ENCODE assay signal across 22 cellular contexts in genomic region chr11:134846776-134847722, GRCh38.
A peak's percentile ranks its signal among the peaks of the same experiment; 100 is the strongest.
DNase-seq lines count a peak whose midpoint lies in the region; ATAC-seq and TF ChIP-seq lines count a peak whose summit lies in the region.
"Had no signal": no experiment of that assay in that cellular context is flagged by ENCODE, and none has a peak within 500 bp of the region (broad histone marks: within the 10 kb centered on the region; RNA-seq: fewer than 3 reads in every experiment).

No MANE protein-coding gene starts in this region.

- H3K27me3 ChIP-seq in right atrium auricular region (no peaks in the 10 kb centered on the region), WERI-Rb-1 (ENCODE audit: insufficient read depth, low read depth, severe bottlenecking) (peaks cover 45% of the 10 kb centered on the region), lung (ENCODE audit: control insufficient read depth, insufficient read depth) (no peaks in the 10 kb centered on the region), spleen (replicated peaks in 1 of 7) (peaks cover 0 to 25% (median 0%) of the 10 kb centered on the region in 7 donors), testis (no peaks in the 10 kb centered on the region)

- ATAC-seq in left ventricle myocardium superior (no peak), lung (ENCODE audit: insufficient read depth, low FRiP score) (no peak), HG02870 (IDR thresholded peaks at IDR 0.05; ENCODE audit: unreplicated experiment) (no peak)
- ATAC-seq: GM12878 had no signal

- H3K9me3 ChIP-seq in right atrium auricular region (no peaks in the 10 kb centered on the region), WERI-Rb-1 (ENCODE audit: severe bottlenecking) (no peaks in the 10 kb centered on the region), lung (ENCODE audit: control insufficient read depth in 2 of 2, insufficient read depth in 1 of 2, low read length in 1 of 2) (no peaks in the 10 kb centered on the region), spleen (no peaks in the 10 kb centered on the region), testis (no peaks in the 10 kb centered on the region)

- H3K27ac ChIP-seq in right atrium auricular region = no peak overlapping the region
- no peak overlapping the region for H3K27ac ChIP-seq in WERI-Rb-1
- no peak overlapping the region for H3K27ac ChIP-seq in lung (ENCODE audit: low read depth in 1 of 2, low read length in 1 of 2)
- H3K27ac ChIP-seq in spleen = no peak overlapping the region
- no peak overlapping the region for H3K27ac ChIP-seq in testis
- H3K27ac ChIP-seq: SK-N-MC had no signal

- intact Hi-C loops in left ventricle myocardium superior (cut with micrococcal nuclease) = no loop called here
- intact Hi-C loops in spleen (cut with DNase I; ENCODE audit: low total_unique reads) = no loop called here
- intact Hi-C loops in testis (cut with DNase I; ENCODE audit: low total_unique reads) = no loop called here

- H3K36me3 ChIP-seq in right atrium auricular region (no peaks in the 10 kb centered on the region), WERI-Rb-1 (no peaks in the 10 kb centered on the region), lung (ENCODE audit: control insufficient read depth in 2 of 2, insufficient read depth in 2 of 2, low read length in 2 of 2) (no peaks in the 10 kb centered on the region), spleen (no peaks in the 10 kb centered on the region), testis (ENCODE audit: low read depth, missing control alignments) (no peaks in the 10 kb centered on the region)

- DNase-seq in right atrium auricular region (ENCODE audit: low spot score) (peak; percentile 18), left ventricle myocardium superior (no peak), WERI-Rb-1 (peak; percentile 34), lung (ENCODE audit: low spot score) (peak; percentile 17), spleen (peak; percentile 66), UCSD-AML1 (lab: John Stamatoyannopoulos, UW; ENCODE audit: unreplicated experiment) (no peak), testis (no peak)
- DNase-seq: CD4-positive, CD25-positive, alpha-beta regulatory T cell; DMS79 treated with DMSO at 0.1 percent for 48 hours; H7; HFFc6; KG1; NCI-H1092; NCI-H1436 treated with DMSO at 0.1 percent for 48 hours; NCI-H1930; NCI-H2171 treated with DMSO at 0.1 percent for 48 hours; NCI-H524 treated with DMSO at 0.1 percent for 48 hours; NCI-H82; SHP77 had no signal

- H3K4me3 ChIP-seq in right atrium auricular region = no peak overlapping the region
- H3K4me3 ChIP-seq in WERI-Rb-1 (ENCODE audit: low read depth, low read length) = no peak overlapping the region
- no peak overlapping the region for H3K4me3 ChIP-seq in lung
- no peak overlapping the region for H3K4me3 ChIP-seq in spleen
- no peak overlapping the region for H3K4me3 ChIP-seq in testis
- H3K4me3 ChIP-seq: GM12878, SK-N-MC had no signal

- H3K4me1 ChIP-seq in right atrium auricular region (no peaks in the 10 kb centered on the region), lung (ENCODE audit: control insufficient read depth in 2 of 2, insufficient read depth in 2 of 2, low read length in 2 of 2) (no peaks in the 10 kb centered on the region), spleen (no peaks in the 10 kb centered on the region), testis (no peaks in the 10 kb centered on the region)

- TF ChIP-seq CTCF in right atrium auricular region (IDR thresholded peaks at IDR 0.05) (no peak), WERI-Rb-1 (IDR thresholded peaks at IDR 0.05; ENCODE audit: low read depth, low read length) (no peak), lung (IDR thresholded peaks at IDR 0.05; ENCODE audit: control extremely low read depth, extremely low read depth) (no peak), spleen (IDR thresholded peaks at IDR 0.05 in 8 of 11, conservative IDR thresholded peaks at IDR 0.05 in 3 of 11) (no peak), testis (IDR thresholded peaks at IDR 0.05) (no peak)

- WGBS in lung, 2 donors = 61 to 65% methylated on average over 23 of the region's 23 CpGs
- WGBS in spleen, 5 donors = 60 to 72% (median 65%) methylated on average over 16 to 23 of the region's 23 CpGs
- 66 to 87% methylated on average over 16 to 23 of the region's 23 CpGs for WGBS in testis, 2 donors

- no peak for TF ChIP-seq POLR2A in spleen (IDR thresholded peaks at IDR 0.05)
- TF ChIP-seq POLR2A in testis (IDR thresholded peaks at IDR 0.05) = no peak

Comparison
In these comparisons a context has a peak if more than half of its experiments do, and no peak if none do; other contexts are left out.
1. DNase-seq: peak in right atrium auricular region (single experiment), WERI-Rb-1 (single experiment), lung (single experiment) and spleen (single experiment); none in left ventricle myocardium superior (single experiment), UCSD-AML1 (single experiment) and testis (single experiment).